Comparison of ENCODE assay signal across 8 cellular contexts in genomic region chr1:179293340-179294327, GRCh38. TPM values are rescaled to one million over a fixed set of nuclear protein-coding genes. Genes with fewer than 3 reads are reported as not detected.
A peak's percentile ranks its signal among the peaks of the same experiment; 100 is the strongest.
DNase-seq lines count a peak whose midpoint lies in the region; ATAC-seq, FAIRE-seq and TF ChIP-seq lines count a peak whose summit lies in the region.

TSS of gene SOAT1 (plus strand) at chr1:179293797. CDS start at chr1:179302685, 8,888 bp downstream.

- H3K27ac ChIP-seq in psoas muscle: peak within 1 kb of the TSS; percentile 82

- peak within 1 kb of the TSS; percentile 93 for H3K4me3 ChIP-seq in GM12875 (ENCODE audit: low read depth, low read length)
- H3K4me3 ChIP-seq in psoas muscle: peak within 1 kb of the TSS; percentile 87

- H3K4me1 ChIP-seq in psoas muscle: peaks cover 9% of the 10 kb centered on the region

- H3K36me3 ChIP-seq in psoas muscle (ENCODE audit: insufficient read depth in 1 of 2, low read depth in 1 of 2): no peaks in the 10 kb centered on the region

- DNase-seq in NCI-H1417 treated with DMSO at 0.1 percent for 48 hours (lab: John Stamatoyannopoulos, UW) (peak; percentile 83), amniotic epithelial cell (ENCODE audit: low read depth) (peak; percentile 71), left cardiac atrium (peak; percentile 96), psoas muscle (peak; percentile 97 to 98), urothelium cell line (ENCODE audit: low spot score) (peak; percentile 97)

- H3K9me3 ChIP-seq in psoas muscle: no peaks in the 10 kb centered on the region

- ATAC-seq in HG02759 (IDR thresholded peaks at IDR 0.05; ENCODE audit: unreplicated experiment) (peak; percentile 97), left cardiac atrium (peak; percentile 99), psoas muscle (peak; percentile 98 to 99 (median 99))

- no peaks in the 10 kb centered on the region for H3K27me3 ChIP-seq in psoas muscle (ENCODE audit: insufficient read depth in 3 of 3, low read length in 2 of 3)

- TF ChIP-seq CTCF in GM12875 (IDR thresholded peaks at IDR 0.05; ENCODE audit: borderline replicate concordance, insufficient read depth, low read depth, low read length): 0 out of 2 replicates have a peak, but pooled peaks have one; percentile 5
- no peak for TF ChIP-seq CTCF in psoas muscle (IDR thresholded peaks at IDR 0.05)

- no peak for FAIRE-seq in urothelium cell line (lab: Jason Lieb, UNC)

- 0 to 1% (median 0%) methylated on average over 64 to 71 of the region's 71 CpGs for WGBS in psoas muscle, 3 donors

- intact Hi-C loops in T-helper 1 cell treated with Interleukin-12 subunit alpha and Interleukin-12 subunit beta and Interleukin-4 antibody, amounts not matched to agents 30 ng/mL and 1 ng/mL, for 36 hours (cut with micrococcal nuclease): loop anchor here (1.0 to 5.0 kb wide), 10 partner anchors 63 to 859 kb away; partner anchors contain the start of genes AXDND1, CEP350, QSOX1 and TOR1AIP1
- intact Hi-C loops in left cardiac atrium (cut with DNase I): loop anchor here in 1 of 2 donors (10.0 kb wide), 1 partner anchor 169 kb away; no protein-coding TSS in a partner anchor
- intact Hi-C loops in psoas muscle (cut with DNase I): loop anchor here in 1 of 2 donors (5.0 to 10.0 kb wide), 3 partner anchors 74 to 216 kb away; partner anchors contain the start of gene AXDND1

RNA-seq across cellular contexts. Expression of gene SOAT1, which starts in this region (rescaled TPM):
- total RNA-seq in T-helper 1 cell treated with Interleukin-12 subunit alpha and Interleukin-12 subunit beta and Interleukin-4 antibody, amounts not matched to agents 30 ng/mL and 1 ng/mL, for 36 hours: 50.0 and 53.2 TPM in 2 replicates
- total RNA-seq in left cardiac atrium: 10 to 100 TPM; 20.6 to 21.8 TPM
- 10 to 100 TPM in 2 of 4 donors, 1 to 10 TPM in 2; 7.6 to 21.0 (median 11.1) TPM for total RNA-seq in psoas muscle
- 1 to 10 TPM; 2.9 to 6.6 (median 6.2) TPM for polyA plus RNA-seq in psoas muscle

Comparison
In these comparisons a context has a peak if more than half of its experiments do, and no peak if none do; other contexts are left out.
1. Peak in every context shown above with its lines: DNase-seq, ATAC-seq, H3K4me3 ChIP-seq and H3K27ac ChIP-seq.